14 cellular contexts compared by ENCODE assay signal in genomic region chr1:83978056-83978455, GRCh38.
"Had no signal": no experiment of that assay in that cellular context is flagged by ENCODE, and none has a peak within 500 bp of the region (broad histone marks: within the 10 kb centered on the region; RNA-seq: fewer than 3 reads in every experiment).

No MANE protein-coding gene starts in this region.

- H3K9me3 ChIP-seq: colonic mucosa, ovary, right lobe of liver, suprapubic skin had no signal

- H3K4me1 ChIP-seq: colonic mucosa, left lung, right lobe of liver, suprapubic skin had no signal

- ATAC-seq: activated CD4-positive, CD25-positive, alpha-beta regulatory T cell treated with anti-CD3 and anti-CD28 coated beads, Interleukin-2, amount 50 U/mL, for 24 hours; left lung; right lobe of liver had no signal

- H3K4me3 ChIP-seq: colonic mucosa, esophagus muscularis mucosa, left lung, ovary, right lobe of liver, suprapubic skin had no signal

- H3K36me3 ChIP-seq: colonic mucosa, esophagus muscularis mucosa, left lung, ovary, right lobe of liver, suprapubic skin had no signal

- DNase-seq: activated naive CD4-positive, alpha-beta T cell; activated naive CD8-positive, alpha-beta T cell treated with anti-CD3 and anti-CD28 coated beads, Interleukin-2, amount 10 ng/mL, durations not matched to agents 7 days and 5 days; central memory CD4-positive, alpha-beta T cell; colonic mucosa; hippocampal formation; left lung; mammary epithelial cell; naive B cell; ovary; right lobe of liver; trophoblast cell had no signal

- H3K27me3 ChIP-seq: colonic mucosa, esophagus muscularis mucosa, left lung, ovary, right lobe of liver, suprapubic skin had no signal
